15 cellular contexts compared by ENCODE assay signal in genomic region chr19:15108845-15109767, GRCh38. TPM values are rescaled to one million over a fixed set of nuclear protein-coding genes. Genes with fewer than 3 reads are reported as not detected.
DNase-seq lines count a peak whose midpoint lies in the region; ATAC-seq and TF ChIP-seq lines count a peak whose summit lies in the region.
"Had no signal": no experiment of that assay in that cellular context is flagged by ENCODE, and none has a peak within 500 bp of the region (broad histone marks: within the 10 kb centered on the region; RNA-seq: fewer than 3 reads in every experiment).

No MANE protein-coding gene starts in this region.

- peaks cover 4% of the 10 kb centered on the region for H3K27me3 Mint-ChIP-seq in endodermal cell (ENCODE audit: insufficient read depth)
- H3K27me3 Mint-ChIP-seq in neural progenitor cell (ENCODE audit: insufficient read depth, low read depth) = peaks cover 3% of the 10 kb centered on the region

- H3K27ac ChIP-seq in left ventricle myocardium inferior (replicated peaks) = peak overlapping the region; percentile 97
- no peak overlapping the region for H3K27ac ChIP-seq in right cardiac atrium (ENCODE audit: low read length)
- H3K27ac ChIP-seq in endodermal cell (ENCODE audit: low read depth, low read length) = no peak overlapping the region
- no peak overlapping the region for H3K27ac ChIP-seq in neural progenitor cell
- peak overlapping the region; percentile 87 for H3K27ac ChIP-seq in vagina
- H3K27ac ChIP-seq: KMS-11 had no signal

- H3K27ac Mint-ChIP-seq in endodermal cell (no peak overlapping the region), neural progenitor cell (no peak overlapping the region)
- H3K27ac Mint-ChIP-seq: activated CD4-positive, alpha-beta memory T cell treated with anti-CD3 and anti-CD28 coated beads, Interleukin-2, amount 10 ng/mL, durations not matched to agents 7 days and 5 days had no signal

- 82% methylated on average over 21 of the region's 21 CpGs for WGBS in right cardiac atrium
- WGBS in endodermal cell (ENCODE audit: insufficient coverage in 1 of 2, insufficient read length in 1 of 2), 2 experiments = 93 to 97% methylated on average over 8 to 21 of the region's 21 CpGs

- H3K9ac ChIP-seq in endodermal cell (ENCODE audit: extremely low read depth, low read length, poor library complexity, severe bottlenecking) (no peak overlapping the region), neural progenitor cell (no peak overlapping the region)
- H3K9ac ChIP-seq: KMS-11 had no signal

- H3K4me1 Mint-ChIP-seq in endodermal cell = peaks cover 10% of the 10 kb centered on the region
- peaks cover 12% of the 10 kb centered on the region for H3K4me1 Mint-ChIP-seq in neural progenitor cell

- H3K9me3 ChIP-seq in left ventricle myocardium inferior (replicated peaks) = peaks cover 9% of the 10 kb centered on the region
- H3K9me3 ChIP-seq in right cardiac atrium (ENCODE audit: control insufficient read depth, low read length) = no peaks in the 10 kb centered on the region
- no peaks in the 10 kb centered on the region for H3K9me3 ChIP-seq in endodermal cell (ENCODE audit: control insufficient read depth, low read length)
- H3K9me3 ChIP-seq in neural progenitor cell (ENCODE audit: low read depth) = no peaks in the 10 kb centered on the region
- no peaks in the 10 kb centered on the region for H3K9me3 ChIP-seq in vagina
- H3K9me3 ChIP-seq: thyroid gland had no signal

- TF ChIP-seq POLR2A in vagina (IDR thresholded peaks at IDR 0.05) = no peak

- H3K4me3 ChIP-seq in left ventricle myocardium inferior = peak overlapping the region; percentile 91
- no peak overlapping the region for H3K4me3 ChIP-seq in right cardiac atrium (ENCODE audit: low read length)
- H3K4me3 ChIP-seq in endodermal cell (ENCODE audit: low read length) = peak overlapping the region; percentile 87
- H3K4me3 ChIP-seq in neural progenitor cell = peak overlapping the region; percentile 94
- peak overlapping the region in 1 of 2 donors; percentile 59 for H3K4me3 ChIP-seq in vagina

- peaks cover 21% of the 10 kb centered on the region for H3K79me2 ChIP-seq in neural progenitor cell (ENCODE audit: low read depth)

- H3K4me1 ChIP-seq in left ventricle myocardium inferior (peaks cover 34% of the 10 kb centered on the region), right cardiac atrium (ENCODE audit: control insufficient read depth, insufficient read depth, low read length) (no peaks in the 10 kb centered on the region), endodermal cell (ENCODE audit: control insufficient read depth, insufficient read depth, low read length) (no peaks in the 10 kb centered on the region), neural progenitor cell (no peaks in the 10 kb centered on the region), vagina (peaks cover 20% of the 10 kb centered on the region)

- H4K20me1 ChIP-seq in neural progenitor cell (ENCODE audit: low read depth) = no peaks in the 10 kb centered on the region

- no peak for TF ChIP-seq CTCF in left ventricle myocardium inferior (IDR thresholded peaks at IDR 0.05; ENCODE audit: borderline replicate concordance)
- TF ChIP-seq CTCF in endodermal cell (conservative IDR thresholded peaks at IDR 0.05) = no peak
- TF ChIP-seq CTCF in neural progenitor cell (IDR thresholded peaks at IDR 0.05) = no peak
- TF ChIP-seq CTCF in vagina (IDR thresholded peaks at IDR 0.05) = no peak

- peak overlapping the region; percentile 91 for H3K4me2 ChIP-seq in neural progenitor cell
- H3K4me2 ChIP-seq: KMS-11 had no signal

- no peaks in the 10 kb centered on the region for H3K27me3 ChIP-seq in left ventricle myocardium inferior (ENCODE audit: low read depth)
- H3K27me3 ChIP-seq in right cardiac atrium (ENCODE audit: control insufficient read depth, insufficient read depth) = no peaks in the 10 kb centered on the region
- H3K27me3 ChIP-seq in endodermal cell (ENCODE audit: control insufficient read depth, insufficient read depth, low read length, poor library complexity, severe bottlenecking) = no peaks in the 10 kb centered on the region
- H3K27me3 ChIP-seq in neural progenitor cell = no peaks in the 10 kb centered on the region
- no peaks in the 10 kb centered on the region for H3K27me3 ChIP-seq in vagina
- H3K27me3 ChIP-seq: thyroid gland had no signal

- peaks cover 29% of the 10 kb centered on the region for H3K36me3 Mint-ChIP-seq in endodermal cell (ENCODE audit: low read depth)
- H3K36me3 Mint-ChIP-seq in neural progenitor cell = peaks cover 14% of the 10 kb centered on the region

- H3K4me3 Mint-ChIP-seq in endodermal cell = no peak overlapping the region
- H3K4me3 Mint-ChIP-seq in neural progenitor cell = peak overlapping the region; percentile 86
- H3K4me3 Mint-ChIP-seq: activated CD4-positive, alpha-beta memory T cell treated with anti-CD3 and anti-CD28 coated beads, Interleukin-2, amount 10 ng/mL, durations not matched to agents 7 days and 5 days had no signal

- H2AFZ ChIP-seq in neural progenitor cell (replicated peaks) = no peak overlapping the region

- intact Hi-C loops in left ventricle myocardium inferior (cut with micrococcal nuclease) = no loop called here
- intact Hi-C loops in right cardiac atrium (cut with DNase I) = no loop called here
- intact Hi-C loops in vagina (cut with DNase I) = no loop called here

- peaks cover 5% of the 10 kb centered on the region for H3K9me3 Mint-ChIP-seq in endodermal cell
- H3K9me3 Mint-ChIP-seq in neural progenitor cell = peaks cover 15% of the 10 kb centered on the region

- ATAC-seq in right cardiac atrium = no peak

- H3K36me3 ChIP-seq in left ventricle myocardium inferior = peaks cover 51% of the 10 kb centered on the region
- peaks cover 33% of the 10 kb centered on the region for H3K36me3 ChIP-seq in endodermal cell (ENCODE audit: control insufficient read depth, insufficient read depth, low read length)
- peaks cover 3% of the 10 kb centered on the region for H3K36me3 ChIP-seq in neural progenitor cell
- H3K36me3 ChIP-seq in vagina = peaks cover 0 to 36% of the 10 kb centered on the region in 2 donors

- peaks cover 23% of the 10 kb centered on the region for H3F3A ChIP-seq in neural progenitor cell (ENCODE audit: low read depth)

- DNase-seq in left ventricle myocardium inferior (no peak), right cardiac atrium (no peak), endodermal cell (no peak), neural progenitor cell (ENCODE audit: low spot score) (no peak), vagina (ENCODE audit: extremely low spot score in 2 of 2) (no peak), dedifferentiated amniotic fluid mesenchymal stem cell (ENCODE audit: extremely low spot score) (no peak), Kasumi-1 (lab: John Stamatoyannopoulos, UW) (no peak)
- DNase-seq in stimulated activated CD4-positive, alpha-beta T cell treated with anti-CD3 and anti-CD28 coated beads, Interleukin-4, amount 100 ng/mL, for 24 hours = no peak
- DNase-seq: activated CD4-positive, alpha-beta memory T cell treated with anti-CD3 and anti-CD28 coated beads, Interleukin-2, amount 10 ng/mL, durations not matched to agents 7 days and 5 days; activated naive CD4-positive, alpha-beta T cell; NCI-H2029; OCI-M1; thyroid gland had no signal

RNA-seq across cellular contexts. Expression of gene SYDE1, which starts 1.9 kb away (rescaled TPM):
- total RNA-seq in left ventricle myocardium inferior = 13.1 TPM
- total RNA-seq in right cardiac atrium = 10 to 100 TPM; 15.2 to 20.9 (median 16.5) TPM
- polyA plus RNA-seq in right cardiac atrium = 11.3 TPM
- total RNA-seq in endodermal cell = 10 to 100 TPM in 1 of 2 donors, 1 to 10 TPM in 1; 8.9 to 12.2 TPM
- 12.9 TPM for polyA plus RNA-seq in endodermal cell (2013, experiment 1 of 2)
- polyA plus RNA-seq in endodermal cell (2013, experiment 2 of 2) = 11.9 TPM
- 8.0 and 25.2 TPM in 2 replicates for total RNA-seq in neural progenitor cell (ENCODE audit: low replicate concordance)
- total RNA-seq in vagina = 31.9 TPM
- total RNA-seq: activated CD4-positive, alpha-beta memory T cell treated with anti-CD3 and anti-CD28 coated beads, Interleukin-2, amount 10 ng/mL, durations not matched to agents 7 days and 5 days had no signal

RNA-seq across cellular contexts. Expression of gene OR1I1, which starts 27.1 kb away (rescaled TPM):
- total RNA-seq in left ventricle myocardium inferior = not detected
- total RNA-seq in right cardiac atrium = not detected
- polyA plus RNA-seq in right cardiac atrium = not detected
- not detected for total RNA-seq in endodermal cell
- polyA plus RNA-seq in endodermal cell (2013, experiment 1 of 2) = not detected
- polyA plus RNA-seq in endodermal cell (2013, experiment 2 of 2) = not detected
- total RNA-seq in neural progenitor cell (ENCODE audit: low replicate concordance) = not detected in 2 replicates
- total RNA-seq in vagina = not detected
- total RNA-seq: activated CD4-positive, alpha-beta memory T cell treated with anti-CD3 and anti-CD28 coated beads, Interleukin-2, amount 10 ng/mL, durations not matched to agents 7 days and 5 days; left lobe of liver; thyroid gland had no signal

RNA-seq across cellular contexts. Expression of gene CASP14, which starts 59.8 kb away (rescaled TPM):
- total RNA-seq in left ventricle myocardium inferior (not detected), right cardiac atrium (not detected), endodermal cell (not detected), neural progenitor cell (ENCODE audit: low replicate concordance) (not detected in 2 replicates), vagina (34.6 TPM)
- not detected for polyA plus RNA-seq in right cardiac atrium
- polyA plus RNA-seq in endodermal cell (2013, experiment 1 of 2) = not detected
- not detected for polyA plus RNA-seq in endodermal cell (2013, experiment 2 of 2)
- total RNA-seq: activated CD4-positive, alpha-beta memory T cell treated with anti-CD3 and anti-CD28 coated beads, Interleukin-2, amount 10 ng/mL, durations not matched to agents 7 days and 5 days; left lobe of liver; thyroid gland had no signal

Comparison
In these comparisons a context has a peak if more than half of its experiments do, and no peak if none do; other contexts are left out.
1. H3K27ac ChIP-seq: peak in left ventricle myocardium inferior (single experiment) and vagina (single experiment); none in right cardiac atrium (single experiment), endodermal cell (single experiment) and neural progenitor cell (single experiment).
2. RNA of gene CASP14, which starts 59.8 kb away (total RNA-seq): 34.6 TPM in vagina (single experiment); not detected in left ventricle myocardium inferior (single experiment), not detected in right cardiac atrium, not detected in endodermal cell and not detected in neural progenitor cell; every median in the first group is over 10 times any median in the second.